12 cellular contexts compared by ENCODE assay signal in genomic region chr2:98438190-98439133, GRCh38.
DNase-seq lines count a peak whose midpoint lies in the region; ATAC-seq and TF ChIP-seq lines count a peak whose summit lies in the region.
"Had no signal": no experiment of that assay in that cellular context is flagged by ENCODE, and none has a peak within 500 bp of the region (broad histone marks: within the 10 kb centered on the region; RNA-seq: fewer than 3 reads in every experiment).

No MANE protein-coding gene starts in this region.

- H3K4me3 ChIP-seq in MM.1S (ENCODE audit: low read length), result 0 out of 2 replicates have a peak overlapping the region, but pooled peaks have one; percentile 19
- H3K4me3 ChIP-seq: ascending aorta had no signal

- no peaks in the 10 kb centered on the region for H4K20me1 ChIP-seq in MM.1S (ENCODE audit: insufficient read depth, low read length)

- H2AFZ ChIP-seq in MM.1S (ENCODE audit: low read length), result no peak overlapping the region

- peak overlapping the region; percentile 73 for H3K4me2 ChIP-seq in MM.1S (ENCODE audit: low read depth, low read length)

- H3K4me3 Mint-ChIP-seq in activated naive CD4-positive, alpha-beta T cell treated with anti-CD3 and anti-CD28 coated beads, Interleukin-2, amount 10 ng/mL, durations not matched to agents 7 days and 5 days, result no peak overlapping the region
- H3K4me3 Mint-ChIP-seq: B cell had no signal

- peaks cover 23% of the 10 kb centered on the region for H3K4me1 ChIP-seq in MM.1S (ENCODE audit: low read length)
- H3K4me1 ChIP-seq: ascending aorta had no signal

- H3K36me3 Mint-ChIP-seq in activated naive CD4-positive, alpha-beta T cell treated with anti-CD3 and anti-CD28 coated beads, Interleukin-2, amount 10 ng/mL, durations not matched to agents 7 days and 5 days, result peaks cover 29% of the 10 kb centered on the region

- no peaks in the 10 kb centered on the region for H3K9me3 ChIP-seq in MM.1S (replicated peaks; ENCODE audit: insufficient read depth, low read length)

- H3K9ac ChIP-seq in MM.1S (ENCODE audit: low read length), result 0 out of 2 replicates have a peak overlapping the region, but pooled peaks have one; percentile 14

- ATAC-seq in HG02759 (IDR thresholded peaks at IDR 0.05; ENCODE audit: unreplicated experiment), result peak; percentile 57
- ATAC-seq in stimulated activated naive CD8-positive, alpha-beta T cell treated with anti-CD3 and anti-CD28 coated beads, Interleukin-15, Interleukin-2, amounts not matched to agents 100 U/mL and 50 U/mL, for 24 hours, result peak; percentile 94
- ATAC-seq: esophagus mucosa had no signal

- H3K79me2 ChIP-seq in MM.1S (ENCODE audit: low read length), result no peaks in the 10 kb centered on the region

- H3K27ac ChIP-seq in MM.1S (ENCODE audit: low read length), result peak overlapping the region; percentile 84
- H3K27ac ChIP-seq: ascending aorta had no signal

- no peak for TF ChIP-seq CTCF in MM.1S (IDR thresholded peaks at IDR 0.05; ENCODE audit: low read length)

- no peak for DNase-seq in activated naive CD4-positive, alpha-beta T cell treated with anti-CD3 and anti-CD28 coated beads, Interleukin-2, amount 10 ng/mL, durations not matched to agents 7 days and 5 days
- DNase-seq in activated naive CD4-positive, alpha-beta T cell (lab: John Stamatoyannopoulos, UW), result no peak
- DNase-seq in MM.1S, result peak; percentile 86
- no peak for DNase-seq in stimulated activated naive CD8-positive, alpha-beta T cell treated with anti-CD3 and anti-CD28 coated beads, Interleukin-15, Interleukin-2, amounts not matched to agents 100 U/mL and 50 U/mL, for 24 hours
- DNase-seq in stimulated activated CD8-positive, alpha-beta memory T cell treated with anti-CD3 and anti-CD28 coated beads, Interleukin-4, amount 100 ng/mL, for 48 hours, result no peak
- DNase-seq in medulla oblongata (ENCODE audit: extremely low spot score), result no peak
- DNase-seq in KG1 (lab: John Stamatoyannopoulos, UW), result no peak
- DNase-seq: NCI-H69 had no signal

- no peaks in the 10 kb centered on the region for H3K27me3 Mint-ChIP-seq in activated naive CD4-positive, alpha-beta T cell treated with anti-CD3 and anti-CD28 coated beads, Interleukin-2, amount 10 ng/mL, durations not matched to agents 7 days and 5 days
- H3K27me3 Mint-ChIP-seq: B cell had no signal

- H3K36me3 ChIP-seq in MM.1S (replicated peaks; ENCODE audit: insufficient read depth, low read length), result no peaks in the 10 kb centered on the region
- H3K36me3 ChIP-seq: ascending aorta had no signal

- H3K27me3 ChIP-seq in MM.1S (replicated peaks; ENCODE audit: insufficient read depth, low read length), result no peaks in the 10 kb centered on the region
- H3K27me3 ChIP-seq: ascending aorta had no signal

- peaks cover 18% of the 10 kb centered on the region for H3F3A ChIP-seq in MM.1S (ENCODE audit: insufficient read depth, low read length)

- H3K4me1 Mint-ChIP-seq in activated naive CD4-positive, alpha-beta T cell treated with anti-CD3 and anti-CD28 coated beads, Interleukin-2, amount 10 ng/mL, durations not matched to agents 7 days and 5 days, result peaks cover 31% of the 10 kb centered on the region
- H3K4me1 Mint-ChIP-seq: B cell had no signal

- CTCF ChIA-PET in activated naive CD4-positive, alpha-beta T cell treated with anti-CD3 and anti-CD28 coated beads, Interleukin-2, amount 10 ng/mL, durations not matched to agents 7 days and 5 days (lab: Charles Lee), result no interaction called here

- peaks cover 38% of the 10 kb centered on the region for H3K9me3 Mint-ChIP-seq in activated naive CD4-positive, alpha-beta T cell treated with anti-CD3 and anti-CD28 coated beads, Interleukin-2, amount 10 ng/mL, durations not matched to agents 7 days and 5 days

- no peaks in the 10 kb centered on the region for H3K9me2 ChIP-seq in MM.1S (replicated peaks; ENCODE audit: insufficient read depth, low read length)

- peak overlapping the region; percentile 87 for H3K27ac Mint-ChIP-seq in activated naive CD4-positive, alpha-beta T cell treated with anti-CD3 and anti-CD28 coated beads, Interleukin-2, amount 10 ng/mL, durations not matched to agents 7 days and 5 days
- H3K27ac Mint-ChIP-seq: B cell had no signal
